In genomic region chr2:70553584-70554337, GRCh38 we compare ENCODE assay signal across 1 cellular context.
TF ChIP-seq lines count a peak whose summit lies in the region.

TGFA (minus strand) TSS chr2:70553826; CDS start chr2:70553767, 59 bp downstream.

TF ChIP-seq in HepG2, 621 proteins besides CTCF, POLR2A, EP300 and RAD21 (continued from another document and continues in another):
- TF ChIP-seq ZNF18 (CRISPR knock-in tag; IDR thresholded peaks at IDR 0.05; ENCODE audit: insufficient replicate concordance), result no peak
- TF ChIP-seq MYC (CRISPR knock-in tag; IDR thresholded peaks at IDR 0.05; ENCODE audit: borderline replicate concordance), result no peak
- no peak for TF ChIP-seq FOXJ3 (CRISPR knock-in tag; IDR thresholded peaks at IDR 0.05; ENCODE audit: borderline replicate concordance)
- no peak for TF ChIP-seq PLRG1 (conservative IDR thresholded peaks at IDR 0.05)
- no peak; the same call in 1 of the 2 replicates for TF ChIP-seq ARHGAP35 (CRISPR knock-in tag; IDR thresholded peaks at IDR 0.05; ENCODE audit: borderline replicate concordance)
- TF ChIP-seq ZNF772 (CRISPR knock-in tag; IDR thresholded peaks at IDR 0.05), result no peak
- TF ChIP-seq SNAI1 (CRISPR knock-in tag; IDR thresholded peaks at IDR 0.05; ENCODE audit: borderline replicate concordance), result no peak
- TF ChIP-seq ZNF17 (CRISPR knock-in tag; IDR thresholded peaks at IDR 0.05), result no peak
- TF ChIP-seq USF2 (IDR thresholded peaks at IDR 0.05; ENCODE audit: low read depth, low read length), result no peak
- no peak; the same call in 1 of the 2 replicates for TF ChIP-seq USF2 (CRISPR knock-in tag; IDR thresholded peaks at IDR 0.05; ENCODE audit: borderline replicate concordance)
- no peak for TF ChIP-seq IKZF1 (IDR thresholded peaks at IDR 0.05)
- TF ChIP-seq ZNF34 (CRISPR knock-in tag; IDR thresholded peaks at IDR 0.05; ENCODE audit: borderline replicate concordance), result no peak
- TF ChIP-seq TEAD2 (CRISPR knock-in tag; IDR thresholded peaks at IDR 0.05), result no peak
- no peak for TF ChIP-seq ZNF512 (CRISPR knock-in tag; IDR thresholded peaks at IDR 0.05)
- no peak for TF ChIP-seq PLSCR1 (CRISPR knock-in tag; IDR thresholded peaks at IDR 0.05; ENCODE audit: borderline replicate concordance)
- no peak for TF ChIP-seq ZBTB4 (CRISPR knock-in tag; IDR thresholded peaks at IDR 0.05; ENCODE audit: borderline replicate concordance)
- TF ChIP-seq CEBPZ (IDR thresholded peaks at IDR 0.05; ENCODE audit: low read length), result no peak
- TF ChIP-seq CEBPB (IDR thresholded peaks at IDR 0.05; ENCODE audit: borderline replicate concordance, low read depth, low read length), result no peak
- TF ChIP-seq ZNF296 (CRISPR knock-in tag; conservative IDR thresholded peaks at IDR 0.05), result no peak
- TF ChIP-seq TEF (CRISPR knock-in tag; IDR thresholded peaks at IDR 0.05), result no peak
- TF ChIP-seq ZXDC (CRISPR knock-in tag; IDR thresholded peaks at IDR 0.05), result 0 out of 2 replicates have a peak, but pooled peaks have one; percentile 38
- no peak for TF ChIP-seq SP2 (CRISPR knock-in tag; IDR thresholded peaks at IDR 0.05)
- no peak for TF ChIP-seq PTBP1 (IDR thresholded peaks at IDR 0.05; ENCODE audit: low read depth, low read length, poor library complexity, severe bottlenecking)
- TF ChIP-seq ZNF503 (CRISPR knock-in tag; IDR thresholded peaks at IDR 0.05), result no peak
- TF ChIP-seq ZSCAN21 (CRISPR knock-in tag; IDR thresholded peaks at IDR 0.05; ENCODE audit: borderline replicate concordance), result no peak; the same call in 1 of the 2 replicates
- TF ChIP-seq ZFP36L2 (CRISPR knock-in tag; IDR thresholded peaks at IDR 0.05), result no peak
- TF ChIP-seq ZBTB34 (CRISPR knock-in tag; IDR thresholded peaks at IDR 0.05), result peak; percentile 19; the same call in 1 of the 2 replicates
- peak; percentile 96 for TF ChIP-seq SAFB2 (CRISPR knock-in tag; IDR thresholded peaks at IDR 0.05; ENCODE audit: borderline replicate concordance, low read depth)
- TF ChIP-seq HNF4G (IDR thresholded peaks at IDR 0.05; ENCODE audit: borderline replicate concordance, low read depth, low read length), result no peak
- TF ChIP-seq HNF4G (CRISPR knock-in tag; IDR thresholded peaks at IDR 0.05; ENCODE audit: borderline replicate concordance, low read depth), result no peak; the same call in none of the 2 replicates
- no peak for TF ChIP-seq SP140L (CRISPR knock-in tag; IDR thresholded peaks at IDR 0.05; ENCODE audit: borderline replicate concordance)
- TF ChIP-seq MXD1 (CRISPR knock-in tag; IDR thresholded peaks at IDR 0.05), result no peak; the same call in 1 of the 2 replicates
- TF ChIP-seq ZBTB8A (CRISPR knock-in tag; IDR thresholded peaks at IDR 0.05; ENCODE audit: borderline replicate concordance, low read depth), result no peak
- TF ChIP-seq ZNF788 (CRISPR knock-in tag; IDR thresholded peaks at IDR 0.05; ENCODE audit: borderline replicate concordance), result peak; percentile 69; the same call in 1 of the 2 replicates
- no peak for TF ChIP-seq SIN3B (IDR thresholded peaks at IDR 0.05; ENCODE audit: low read length)
- TF ChIP-seq SOX5 (CRISPR knock-in tag; IDR thresholded peaks at IDR 0.05; ENCODE audit: borderline replicate concordance), result no peak
